8 cellular contexts compared by ENCODE assay signal in genomic region chr7:127588697-127589482, GRCh38. TPM values are rescaled to one million over a fixed set of nuclear protein-coding genes. Genes with fewer than 3 reads are reported as not detected.
DNase-seq lines count a peak whose midpoint lies in the region; ATAC-seq, FAIRE-seq and TF ChIP-seq lines count a peak whose summit lies in the region.

No MANE protein-coding gene starts in this region.

- H3K27ac Mint-ChIP-seq in nephron progenitor cell, result peak overlapping the region; percentile 91

- peaks cover 27% of the 10 kb centered on the region for H3K36me3 ChIP-seq in BLaER1

- H3K9me3 ChIP-seq in BLaER1, result no peaks in the 10 kb centered on the region

- H3K4me1 ChIP-seq in BLaER1, result peaks cover 37% of the 10 kb centered on the region

- H4K20me1 ChIP-seq in BLaER1, result peaks cover 33% of the 10 kb centered on the region

- H3K27me3 ChIP-seq in BLaER1, result no peaks in the 10 kb centered on the region

- peaks cover 11% of the 10 kb centered on the region for H3K27me3 Mint-ChIP-seq in nephron progenitor cell (ENCODE audit: low read depth, poor library complexity)

- peak overlapping the region; percentile 98 for H3K4me3 ChIP-seq in BLaER1

- H3K9me3 Mint-ChIP-seq in nephron progenitor cell, result peaks cover 15% of the 10 kb centered on the region

- peak overlapping the region; percentile 87 for H3K27ac ChIP-seq in BLaER1

- peak overlapping the region; percentile 96 for H3K4me2 ChIP-seq in BLaER1

- H3K9ac ChIP-seq in BLaER1, result peak overlapping the region; percentile 92

- peak; percentile 28 for TF ChIP-seq CTCF in nephron progenitor cell (IDR thresholded peaks at IDR 0.05)

- FAIRE-seq in frontal cortex (lab: Jason Lieb, UNC), result no peak

- DNase-seq in NCI-H510A treated with DMSO at 0.1 percent for 48 hours (lab: John Stamatoyannopoulos, UW) (peak; percentile 41), frontal cortex (ENCODE audit: low spot score in 2 of 2) (peak; percentile 60 to 74), nephron progenitor cell (peak; percentile 66), MV-4-11 (lab: John Stamatoyannopoulos, UW) (no peak)
- DNase-seq in activated naive CD4-positive, alpha-beta T cell treated with Interleukin-2 at 50 U/mL for 16 hours, result peak; percentile 33

- ATAC-seq in GM18907 (IDR thresholded peaks at IDR 0.05; ENCODE audit: unreplicated experiment) (peak; percentile 19), HG03135 (IDR thresholded peaks at IDR 0.05; ENCODE audit: unreplicated experiment) (peak; percentile 13)

- H3K4me3 Mint-ChIP-seq in nephron progenitor cell, result peak overlapping the region; percentile 96

- peaks cover 23% of the 10 kb centered on the region for H3K4me1 Mint-ChIP-seq in nephron progenitor cell

- H3K36me3 Mint-ChIP-seq in nephron progenitor cell (ENCODE audit: low read depth), result peaks cover 29% of the 10 kb centered on the region

RNA-seq across cellular contexts. Expression of gene ARF5, which starts 0.7 kb away (rescaled TPM):
- total RNA-seq in frontal cortex, result 102 TPM

RNA-seq across cellular contexts. Expression of gene GCC1, which starts 3.5 kb away (rescaled TPM):
- 13.5 TPM for total RNA-seq in frontal cortex

RNA-seq across cellular contexts. Expression of gene FSCN3, which starts 4.6 kb away (rescaled TPM):
- total RNA-seq in frontal cortex, result 1.6 TPM

RNA-seq across cellular contexts. Expression of gene PAX4, which starts 29.1 kb away (rescaled TPM):
- total RNA-seq in frontal cortex, result not detected
